In genomic region chr10:79243211-79244067, GRCh38 we compare ENCODE assay signal across 8 cellular contexts.
DNase-seq lines count a peak whose midpoint lies in the region; ATAC-seq and FAIRE-seq lines count a peak whose summit lies in the region.

No MANE protein-coding gene starts in this region.

- no peaks in the 10 kb centered on the region for H3K27me3 ChIP-seq in small intestine (ENCODE audit: control insufficient read depth in 2 of 2, insufficient read depth in 2 of 2, low read length in 2 of 2)

- H3K27ac Mint-ChIP-seq in activated naive CD8-positive, alpha-beta T cell treated with anti-CD3 and anti-CD28 coated beads, Interleukin-2, amount 10 ng/mL, durations not matched to agents 7 days and 5 days = peak overlapping the region; percentile 95

- H3K4me3 ChIP-seq in iPS-11a (ENCODE audit: low read depth, low read length) (peak overlapping the region; percentile 20), small intestine (ENCODE audit: low read depth in 1 of 2, low read length in 2 of 2) (peak overlapping the region; percentile 56)

- H3K4me1 Mint-ChIP-seq in activated naive CD8-positive, alpha-beta T cell treated with anti-CD3 and anti-CD28 coated beads, Interleukin-2, amount 10 ng/mL, durations not matched to agents 7 days and 5 days = peaks cover 49% of the 10 kb centered on the region

- no peaks in the 10 kb centered on the region for H3K9me3 ChIP-seq in small intestine (ENCODE audit: control insufficient read depth, low read depth)

- peaks cover 1% of the 10 kb centered on the region for H3K36me3 Mint-ChIP-seq in activated naive CD8-positive, alpha-beta T cell treated with anti-CD3 and anti-CD28 coated beads, Interleukin-2, amount 10 ng/mL, durations not matched to agents 7 days and 5 days

- peak; percentile 44 for ATAC-seq in HG02970 (IDR thresholded peaks at IDR 0.05; ENCODE audit: low FRiP score, unreplicated experiment)
- peak; percentile 74 for ATAC-seq in activated naive CD8-positive, alpha-beta T cell treated with anti-CD3 and anti-CD28 coated beads, Interleukin-2, amount 10 ng/mL, durations not matched to agents 7 days and 5 days (ENCODE audit: low read depth)

- no peak for FAIRE-seq in small intestine (lab: Jason Lieb, UNC)

- no peaks in the 10 kb centered on the region for H3K27me3 Mint-ChIP-seq in activated naive CD8-positive, alpha-beta T cell treated with anti-CD3 and anti-CD28 coated beads, Interleukin-2, amount 10 ng/mL, durations not matched to agents 7 days and 5 days

- peak; percentile 15 for DNase-seq in NCI-H82 (lab: John Stamatoyannopoulos, UW)
- DNase-seq in NCI-H82 treated with DMSO at 0.1 percent for 48 hours (lab: John Stamatoyannopoulos, UW; ENCODE audit: unreplicated experiment) = no peak
- peak; percentile 25 for DNase-seq in RPMI7951 (ENCODE audit: low read depth)
- DNase-seq in activated naive CD8-positive, alpha-beta T cell treated with anti-CD3 and anti-CD28 coated beads, Interleukin-2, amount 10 ng/mL, durations not matched to agents 7 days and 5 days = peak; percentile 76
- peak; percentile 31 for DNase-seq in small intestine
- DNase-seq in NCI-H1048 (lab: John Stamatoyannopoulos, UW) = no peak

- peak overlapping the region; percentile 87 for H3K4me3 Mint-ChIP-seq in activated naive CD8-positive, alpha-beta T cell treated with anti-CD3 and anti-CD28 coated beads, Interleukin-2, amount 10 ng/mL, durations not matched to agents 7 days and 5 days

- WGBS in small intestine, 3 donors = 19 to 74% (median 65%) methylated on average over 90 to 117 of the region's 117 CpGs

- H3K4me1 ChIP-seq in small intestine (ENCODE audit: control insufficient read depth in 2 of 2, insufficient read depth in 1 of 2, low read depth in 1 of 2, low read length in 1 of 2) = peaks cover 0 to 35% of the 10 kb centered on the region in 2 donors

- POLR2A ChIA-PET in activated naive CD8-positive, alpha-beta T cell treated with anti-CD3 and anti-CD28 coated beads, Interleukin-2, amount 10 ng/mL, durations not matched to agents 7 days and 5 days (lab: Charles Lee) = interaction anchor here (1.0 to 1.7 kb wide), 5 partner anchors 22 to 88 kb away, joined by 3 to 6 read pairs (median 4); no protein-coding TSS in a partner anchor

- peak overlapping the region; percentile 64 to 84 for H3K27ac ChIP-seq in small intestine (ENCODE audit: low read depth in 1 of 2, low read length in 1 of 2)

- H3K9me3 Mint-ChIP-seq in activated naive CD8-positive, alpha-beta T cell treated with anti-CD3 and anti-CD28 coated beads, Interleukin-2, amount 10 ng/mL, durations not matched to agents 7 days and 5 days = no peaks in the 10 kb centered on the region

- no peaks in the 10 kb centered on the region for H3K36me3 ChIP-seq in small intestine (ENCODE audit: control insufficient read depth in 2 of 2, insufficient read depth in 2 of 2, low read length in 2 of 2)

Comparison
In these comparisons a context has a peak if more than half of its experiments do, and no peak if none do; other contexts are left out.
1. DNase-seq: peak in NCI-H82 (single experiment), RPMI7951 (single experiment), activated naive CD8-positive, alpha-beta T cell treated with anti-CD3 and anti-CD28 coated beads, Interleukin-2, amount 10 ng/mL, durations not matched to agents 7 days and 5 days (single experiment) and small intestine (single experiment); none in NCI-H82 treated with DMSO at 0.1 percent for 48 hours (single experiment) and NCI-H1048 (single experiment).